8 cellular contexts compared by ENCODE assay signal in genomic region chr5:10577371-10578291, GRCh38. TPM values are rescaled to one million over a fixed set of nuclear protein-coding genes. Genes with fewer than 3 reads are reported as not detected.
DNase-seq lines count a peak whose midpoint lies in the region; ATAC-seq, FAIRE-seq and TF ChIP-seq lines count a peak whose summit lies in the region.

No MANE protein-coding gene starts in this region.

- H3K36me3 ChIP-seq in H7 (replicated peaks; ENCODE audit: control insufficient read depth, insufficient read depth, low read length), result no peaks in the 10 kb centered on the region

- H3K4me3 ChIP-seq in H7 (ENCODE audit: insufficient read depth, low read depth, low read length), result no peak overlapping the region

- FAIRE-seq in GM12892 (lab: Jason Lieb, UNC), result peak; percentile 82
- FAIRE-seq in RCC 7860 (lab: Jason Lieb, UNC), result no peak

- peaks cover 1% of the 10 kb centered on the region for H3K9me3 Mint-ChIP-seq in memory B cell
- no peaks in the 10 kb centered on the region for H3K9me3 Mint-ChIP-seq in immature natural killer cell

- no peak for ATAC-seq in memory B cell (ENCODE audit: low read depth)
- no peak for ATAC-seq in GM19035 (IDR thresholded peaks at IDR 0.05; ENCODE audit: unreplicated experiment)

- H3K27ac Mint-ChIP-seq in memory B cell, result no peak overlapping the region
- H3K27ac Mint-ChIP-seq in immature natural killer cell, result no peak overlapping the region

- no peak for DNase-seq in GM12892 (ENCODE audit: insufficient read length)
- peak; percentile 8 for DNase-seq in H7
- peak; percentile 45 for DNase-seq in RCC 7860 (ENCODE audit: low spot score)
- DNase-seq in memory B cell (ENCODE audit: low spot score in 2 of 2), result no peak
- DNase-seq in immature natural killer cell, result no peak
- DNase-seq in occipital lobe (lab: John Stamatoyannopoulos, UW), result no peak
- no peak for DNase-seq in effector CD4-positive, alpha-beta T cell

- H3K4me1 Mint-ChIP-seq in memory B cell (peaks cover 68% of the 10 kb centered on the region), immature natural killer cell (peaks cover 0 to 1% of the 10 kb centered on the region in 2 donors)

- TF ChIP-seq POLR2A in GM12892 (IDR thresholded peaks at IDR 0.05; ENCODE audit: low read depth, low read length), result no peak; the same call in 1 of the 2 replicates

- peak overlapping the region; percentile 67 for H3K4me3 Mint-ChIP-seq in memory B cell
- H3K4me3 Mint-ChIP-seq in immature natural killer cell, result no peak overlapping the region

- H3K27me3 ChIP-seq in H7 (ENCODE audit: control insufficient read depth, insufficient read depth, low read length), result no peaks in the 10 kb centered on the region

- peaks cover 11% of the 10 kb centered on the region for H3K36me3 Mint-ChIP-seq in memory B cell
- H3K36me3 Mint-ChIP-seq in immature natural killer cell, result peaks cover 0 to 2% (median 0%) of the 10 kb centered on the region in 3 donors

- H3K27me3 Mint-ChIP-seq in memory B cell, result no peaks in the 10 kb centered on the region
- H3K27me3 Mint-ChIP-seq in immature natural killer cell (ENCODE audit: low read depth in 3 of 3), result peaks cover 0 to 5% (median 2%) of the 10 kb centered on the region in 3 donors

RNA-seq across cellular contexts. Expression of gene ANKRD33B, which starts 13.8 kb away (rescaled TPM):
- polyA plus RNA-seq in GM12892 (2012; ENCODE audit: missing spikeins), result 30.2 TPM
- total RNA-seq in H7 (2014; rRNA removed; shearing (Covaris generic)), result 1.1 and 1.6 TPM in 2 replicates
- under 1 TPM in 2 of 3 donors, not detected in 1; 0.13 to 0.15 TPM for polyA plus RNA-seq in immature natural killer cell
- 4.2 TPM for total RNA-seq in occipital lobe

Comparison
In these comparisons a context has a peak if more than half of its experiments do, and no peak if none do; other contexts are left out.
1. DNase-seq: peak in H7 (single experiment) and RCC 7860 (single experiment); none in GM12892 (single experiment), memory B cell (0 of 2), immature natural killer cell (0 of 3), occipital lobe (single experiment) and effector CD4-positive, alpha-beta T cell (single experiment).